Comparison of ENCODE assay signal across 12 cellular contexts in the genomic region with DNA sequence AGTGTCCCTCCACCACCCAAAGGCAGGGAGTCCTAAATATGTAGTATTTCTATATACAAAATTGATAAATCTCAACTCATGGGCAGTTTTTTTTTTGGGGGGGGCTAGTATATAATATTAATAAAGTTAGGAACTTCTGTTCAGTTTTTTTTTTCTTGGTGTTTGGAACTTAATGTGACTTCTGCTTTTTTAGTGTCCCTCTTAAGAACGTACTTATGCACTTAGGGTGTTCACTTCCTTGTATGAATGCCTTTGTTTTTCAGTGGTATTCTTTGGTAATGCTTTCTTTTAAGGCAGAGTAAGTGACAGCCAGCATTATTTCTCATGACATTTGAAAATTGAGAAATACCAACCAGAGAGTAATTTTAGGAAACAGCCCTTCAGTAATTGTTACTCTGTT. TPM values are rescaled to one million over a fixed set of nuclear protein-coding genes. Genes with fewer than 3 reads are reported as not detected.
DNase-seq lines count a peak whose midpoint lies in the region; ATAC-seq and TF ChIP-seq lines count a peak whose summit lies in the region.
"Had no signal": no experiment of that assay in that cellular context is flagged by ENCODE, and none has a peak within 500 bp of the region (broad histone marks: within the 10 kb centered on the region; RNA-seq: fewer than 3 reads in every experiment).

No MANE protein-coding gene starts in this region.

- no peaks in the 10 kb centered on the region for H3K9me3 Mint-ChIP-seq in stimulated activated naive CD8-positive, alpha-beta T cell treated with anti-CD3 and anti-CD28 coated beads, Interleukin-15, Interleukin-2, amounts not matched to agents 100 ng/mL and 50 ng/mL, for 24 hours
- H3K9me3 Mint-ChIP-seq: CD4-positive, alpha-beta memory T cell had no signal

- DNase-seq in stimulated activated naive CD8-positive, alpha-beta T cell treated with anti-CD3 and anti-CD28 coated beads, Interleukin-15, Interleukin-2, amounts not matched to agents 100 U/mL and 50 U/mL, for 24 hours = no peak
- peak; percentile 94 for DNase-seq in SIG-M5 treated with dmso at 0.1 percent for 504 hours (lab: John Stamatoyannopoulos, UW; ENCODE audit: unreplicated experiment)
- DNase-seq in left lung = no peak
- no peak for DNase-seq in OCI-M2 (lab: John Stamatoyannopoulos, UW; ENCODE audit: unreplicated experiment)
- DNase-seq in prostate gland (ENCODE audit: low spot score) = no peak
- DNase-seq: CD4-positive, alpha-beta memory T cell; NCI-H1105 had no signal

- H3K36me3 ChIP-seq in left lung = no peaks in the 10 kb centered on the region
- H3K36me3 ChIP-seq in prostate gland = no peaks in the 10 kb centered on the region
- H3K36me3 ChIP-seq: ascending aorta had no signal

- no peak for TF ChIP-seq POLR2A in prostate gland (IDR thresholded peaks at IDR 0.05)

- H3K4me3 Mint-ChIP-seq in stimulated activated naive CD8-positive, alpha-beta T cell treated with anti-CD3 and anti-CD28 coated beads, Interleukin-15, Interleukin-2, amounts not matched to agents 100 ng/mL and 50 ng/mL, for 24 hours = peak overlapping the region; percentile 92

- H3K27ac Mint-ChIP-seq in stimulated activated naive CD8-positive, alpha-beta T cell treated with anti-CD3 and anti-CD28 coated beads, Interleukin-15, Interleukin-2, amounts not matched to agents 100 ng/mL and 50 ng/mL, for 24 hours = no peak overlapping the region
- H3K27ac Mint-ChIP-seq: CD4-positive, alpha-beta memory T cell had no signal

- H3K27me3 ChIP-seq in left lung (peaks cover 0 to 4% of the 10 kb centered on the region in 2 donors), prostate gland (replicated peaks; ENCODE audit: insufficient read depth) (no peaks in the 10 kb centered on the region)
- H3K27me3 ChIP-seq: ascending aorta had no signal

- TF ChIP-seq CTCF in left lung (IDR thresholded peaks at IDR 0.05) = no peak
- no peak for TF ChIP-seq CTCF in prostate gland (IDR thresholded peaks at IDR 0.05)

- H3K27ac ChIP-seq in left lung (peak overlapping the region; percentile 20 to 82), prostate gland (peak overlapping the region in 1 of 2 donors; percentile 87)
- H3K27ac ChIP-seq: ascending aorta had no signal

- intact Hi-C loops in left lung (cut with DNase I) (no loop called here), prostate gland (cut with DNase I) (no loop called here)

- ATAC-seq in stimulated activated naive CD8-positive, alpha-beta T cell treated with anti-CD3 and anti-CD28 coated beads, Interleukin-15, Interleukin-2, amounts not matched to agents 100 U/mL and 50 U/mL, for 24 hours = no peak
- ATAC-seq in left lung (peak; percentile 13), GM19463 (IDR thresholded peaks at IDR 0.05; ENCODE audit: unreplicated experiment) (no peak), HG03442 (IDR thresholded peaks at IDR 0.05; ENCODE audit: unreplicated experiment) (no peak)
- ATAC-seq: esophagus mucosa had no signal

- peaks cover 51% of the 10 kb centered on the region for H3K4me1 Mint-ChIP-seq in stimulated activated naive CD8-positive, alpha-beta T cell treated with anti-CD3 and anti-CD28 coated beads, Interleukin-15, Interleukin-2, amounts not matched to agents 100 ng/mL and 50 ng/mL, for 24 hours (ENCODE audit: low read depth)

- peaks cover 6% of the 10 kb centered on the region for H3K27me3 Mint-ChIP-seq in stimulated activated naive CD8-positive, alpha-beta T cell treated with anti-CD3 and anti-CD28 coated beads, Interleukin-15, Interleukin-2, amounts not matched to agents 100 ng/mL and 50 ng/mL, for 24 hours

- no peaks in the 10 kb centered on the region for H3K36me3 Mint-ChIP-seq in stimulated activated naive CD8-positive, alpha-beta T cell treated with anti-CD3 and anti-CD28 coated beads, Interleukin-15, Interleukin-2, amounts not matched to agents 100 ng/mL and 50 ng/mL, for 24 hours (ENCODE audit: low read depth)

- H3K9me3 ChIP-seq in left lung (no peaks in the 10 kb centered on the region), prostate gland (no peaks in the 10 kb centered on the region)
- H3K9me3 ChIP-seq: ascending aorta had no signal

- WGBS in prostate gland = 54% methylated on average over 1 of the region's 1 CpG

- H3K4me3 ChIP-seq in left lung (peak overlapping the region in 1 of 2 donors; percentile 87), prostate gland (no peak overlapping the region)

- H3K4me1 ChIP-seq in left lung (peaks cover 16 to 85% of the 10 kb centered on the region in 2 donors), prostate gland (replicated peaks) (peaks cover 4% of the 10 kb centered on the region)

RNA-seq across cellular contexts. Expression of gene GRK3, which starts 2.3 kb away (rescaled TPM):
- total RNA-seq in left lung = 10 to 100 TPM; 26.3 to 33.9 TPM
- total RNA-seq in prostate gland = 10 to 100 TPM; 10.2 to 16.9 TPM
